ENCODE assay signal across 36 cellular contexts in genomic region chr20:33181482-33182093, GRCh38. TPM values are rescaled to one million over a fixed set of nuclear protein-coding genes. Genes with fewer than 3 reads are reported as not detected.
A peak's percentile ranks its signal among the peaks of the same experiment; 100 is the strongest.
DNase-seq lines count a peak whose midpoint lies in the region; FAIRE-seq and TF ChIP-seq lines count a peak whose summit lies in the region.
"Had no signal": no experiment of that assay in that cellular context is flagged by ENCODE, and none has a peak within 500 bp of the region (broad histone marks: within the 10 kb centered on the region; RNA-seq: fewer than 3 reads in every experiment).

No MANE protein-coding gene starts in this region.

- no peak overlapping the region for H2BK12ac ChIP-seq in H1 (ENCODE audit: low read depth, low read length)

- no peaks in the 10 kb centered on the region for H3K9me3 ChIP-seq in H1 (ENCODE audit: insufficient read depth in 2 of 2, low read depth in 1 of 2, low read length in 1 of 2)
- H3K9me3 ChIP-seq: sigmoid colon, thyroid gland had no signal

- peaks cover 0 to 3% (median 2%) of the 10 kb centered on the region in 4 experiments; a peak in 3 of 7 replicates for H3K4me1 ChIP-seq in H1 (replicated peaks in 1 of 4; ENCODE audit: control insufficient read depth in 3 of 4, insufficient read depth in 4 of 4, low read length in 3 of 4)
- H3K4me1 ChIP-seq: BLaER1 treated with 17β-estradiol and CSF1 and Interleukin-3, amounts not matched to agents 10 nM and 100 nM; left ventricle myocardium inferior; sigmoid colon had no signal

- H3K27me3 Mint-ChIP-seq in progenitor cell of endocrine pancreas: peaks cover 6% of the 10 kb centered on the region

- no peak overlapping the region for H3K14ac ChIP-seq in H1 (ENCODE audit: insufficient read length)

- H4K5ac ChIP-seq in H1 (ENCODE audit: insufficient read length, low read depth, low read length): no peak overlapping the region

- H2BK120ac ChIP-seq in H1 (replicated peaks; ENCODE audit: low read depth, low read length): no peak overlapping the region

- no peak overlapping the region for H3K56ac ChIP-seq in H1 (replicated peaks; ENCODE audit: insufficient read length, low read depth, low read length)

- peak; percentile 33 to 55 for TF ChIP-seq RAD21 in H1 (IDR thresholded peaks at IDR 0.05 in 1 of 2, conservative IDR thresholded peaks at IDR 0.05 in 1 of 2; ENCODE audit: low read depth in 2 of 2, low read length in 2 of 2)

- H3K9ac ChIP-seq in H1 (replicated peaks in 1 of 4; ENCODE audit: extremely low read depth in 1 of 4, low read depth in 3 of 4, low read length in 3 of 4): no peak overlapping the region
- H3K9ac ChIP-seq: BLaER1 treated with 17β-estradiol and CSF1 and Interleukin-3, amounts not matched to agents 10 nM and 100 nM had no signal

- no peak for TF ChIP-seq POLR2A in H1 (IDR thresholded peaks at IDR 0.05; ENCODE audit: control extremely low read depth in 1 of 2, low read depth in 2 of 2, low read length in 2 of 2)

- no peak overlapping the region; the same call in 1 of the 2 replicates for H2BK20ac ChIP-seq in H1 (ENCODE audit: low read length)

- no peak overlapping the region for H3K4me2 ChIP-seq in H1 (ENCODE audit: insufficient read depth in 1 of 2, low read depth in 2 of 2, low read length in 2 of 2)
- H3K4me2 ChIP-seq: BLaER1 treated with 17β-estradiol and CSF1 and Interleukin-3, amounts not matched to agents 10 nM and 100 nM had no signal

- no peak overlapping the region for H3K18ac ChIP-seq in H1 (ENCODE audit: extremely low read depth, low read length)

- H4K8ac ChIP-seq in H1 (ENCODE audit: extremely low read depth, insufficient read depth, low read length): no peak overlapping the region

- H4K20me1 ChIP-seq in H1 (replicated peaks in 1 of 2; ENCODE audit: control insufficient read depth in 1 of 2, insufficient read depth in 2 of 2, low read length in 2 of 2): no peaks in the 10 kb centered on the region
- H4K20me1 ChIP-seq: BLaER1 treated with 17β-estradiol and CSF1 and Interleukin-3, amounts not matched to agents 10 nM and 100 nM had no signal

- no peak overlapping the region for H3K27ac Mint-ChIP-seq in progenitor cell of endocrine pancreas
- H3K27ac Mint-ChIP-seq: mesothelial cell of epicardium, naive B cell had no signal

- H3K27ac ChIP-seq in H1 (ENCODE audit: low read depth, low read length): no peak overlapping the region
- H3K27ac ChIP-seq: BLaER1 treated with 17β-estradiol and CSF1 and Interleukin-3, amounts not matched to agents 10 nM and 100 nM; left ventricle myocardium inferior; sigmoid colon; thyroid gland had no signal

- no peaks in the 10 kb centered on the region for H3K36me3 Mint-ChIP-seq in progenitor cell of endocrine pancreas (ENCODE audit: insufficient read depth)
- H3K36me3 Mint-ChIP-seq: mesothelial cell of epicardium had no signal

- TF ChIP-seq EP300 in H1 (IDR thresholded peaks at IDR 0.05; ENCODE audit: borderline replicate concordance in 1 of 2, low read depth in 2 of 2, low read length in 2 of 2): no peak

- H3K4ac ChIP-seq in H1 (replicated peaks; ENCODE audit: insufficient read length, low read depth, low read length): peak overlapping the region; percentile 53

- H3K4me3 Mint-ChIP-seq in progenitor cell of endocrine pancreas (ENCODE audit: low read depth): no peak overlapping the region
- H3K4me3 Mint-ChIP-seq: activated T-cell treated with anti-CD3 and anti-CD28 coated beads, Interleukin-2, amount 50 U/mL, for 4 hours; mesothelial cell of epicardium; naive B cell had no signal

- H2BK5ac ChIP-seq in H1 (ENCODE audit: low read depth, low read length): no peak overlapping the region

- no peak overlapping the region for H3K23ac ChIP-seq in H1 (ENCODE audit: insufficient read length)

- H3K79me2 ChIP-seq in H1 (ENCODE audit: control insufficient read depth in 1 of 2, insufficient read depth in 2 of 2, low read length in 2 of 2): no peaks in the 10 kb centered on the region

- CTCF ChIA-PET in H1 (lab: Charles Lee; ENCODE audit: partially characterized antibody): interaction anchor here (0.6 to 3.9 kb wide), 11 partner anchors 12 to 605 kb away, joined by 3 to 14 read pairs (median 4); partner anchors contain the start of genes BPIFA2 and BPIFB3

- H2BK15ac ChIP-seq in H1 (ENCODE audit: low read length): no peak overlapping the region

- DNase-seq in HuH-7 (ENCODE audit: low spot score) (peak; percentile 53), H1 (ENCODE audit: low read depth in 1 of 2, low spot score in 2 of 2) (peak in 1 of 2 experiments; percentile 61), progenitor cell of endocrine pancreas (ENCODE audit: low spot score, unreplicated experiment) (no peak), RKO (ENCODE audit: low spot score) (no peak), NCI-H524 treated with DMSO at 0.1 percent for 48 hours (lab: John Stamatoyannopoulos, UW) (no peak), medulla oblongata (ENCODE audit: extremely low spot score) (no peak)
- DNase-seq: activated CD4-positive, CD25-positive, alpha-beta regulatory T cell; activated T-cell treated with anti-CD3 and anti-CD28 coated beads, Interleukin-2, amount 50 U/mL, for 4 hours; central memory CD4-positive, alpha-beta T cell; cortex of kidney; glutamatergic neuron; left ventricle myocardium inferior; MV-4-11; naive B cell; NCI-H146; NCI-H2107; NCI-H446; NCI-H774; occipital lobe; sigmoid colon; stimulated activated CD4-positive, alpha-beta T cell treated with anti-CD3 and anti-CD28 coated beads, Interleukin-4, amount 100 ng/mL, for 1 hour; thyroid gland had no signal

- 70% methylated on average over 1 of the region's 1 CpG; no CpG with 5 or more reads in 1 of the 2 experiments for WGBS in H1 (ENCODE audit: extremely low coverage in 1 of 2, insufficient coverage in 1 of 2, insufficient read length in 1 of 2, insufficient replicate concordance in 2 of 2, low coverage in 1 of 2, low lambda C conversion rate in 2 of 2, missing lambda C conversion rate in 1 of 2), 2 experiments

- peaks cover 6% of the 10 kb centered on the region for H3K9me3 Mint-ChIP-seq in progenitor cell of endocrine pancreas (ENCODE audit: low read depth)
- H3K9me3 Mint-ChIP-seq: activated T-cell treated with anti-CD3 and anti-CD28 coated beads, Interleukin-2, amount 50 U/mL, for 4 hours; mesothelial cell of epicardium had no signal

- POLR2A ChIA-PET in H1 (lab: Charles Lee; ENCODE audit: partially characterized antibody): no interaction called here

- TF ChIP-seq CTCF in GM12873 (IDR thresholded peaks at IDR 0.05; ENCODE audit: insufficient read depth, low read depth, low read length, missing control alignments): peak; percentile 21
- peak; percentile 53 to 77 (median 71) for TF ChIP-seq CTCF in H1 (IDR thresholded peaks at IDR 0.05; ENCODE audit: control extremely low read depth in 1 of 3, insufficient read depth in 1 of 3, low read depth in 1 of 3, low read length in 3 of 3)
- TF ChIP-seq CTCF in progenitor cell of endocrine pancreas (IDR thresholded peaks at IDR 0.05; ENCODE audit: unreplicated experiment): peak; percentile 21

- no peak overlapping the region for H2AK5ac ChIP-seq in H1 (ENCODE audit: low read depth, low read length)

- H3K4me3 ChIP-seq in H1 (ENCODE audit: extremely low read depth in 1 of 4, insufficient read depth in 2 of 4, low read depth in 3 of 4, low read length in 4 of 4): no peak overlapping the region
- H3K4me3 ChIP-seq: BLaER1 treated with 17β-estradiol and CSF1 and Interleukin-3, amounts not matched to agents 10 nM and 100 nM; left ventricle myocardium inferior; sigmoid colon; thyroid gland had no signal

- H3K23me2 ChIP-seq in H1 (ENCODE audit: low read depth, low read length): no peaks in the 10 kb centered on the region

- H4K91ac ChIP-seq in H1 (replicated peaks; ENCODE audit: insufficient read length, low read length): peak overlapping the region; percentile 17

- H3K4me1 Mint-ChIP-seq in progenitor cell of endocrine pancreas (ENCODE audit: low read depth): peaks cover 7% of the 10 kb centered on the region
- H3K4me1 Mint-ChIP-seq: naive B cell had no signal

- H3K36me3 ChIP-seq in H1 (ENCODE audit: control insufficient read depth in 2 of 4, insufficient read depth in 4 of 4, low read length in 3 of 4): no peaks in the 10 kb centered on the region
- H3K36me3 ChIP-seq: BLaER1 treated with 17β-estradiol and CSF1 and Interleukin-3, amounts not matched to agents 10 nM and 100 nM; left ventricle myocardium inferior; sigmoid colon; thyroid gland had no signal

- H3K79me1 ChIP-seq in H1 (ENCODE audit: low read depth, low read length): no peaks in the 10 kb centered on the region

- no peaks in the 10 kb centered on the region for H3K27me3 ChIP-seq in H1 (replicated peaks in 1 of 4; ENCODE audit: control insufficient read depth in 3 of 4, extremely low read depth in 1 of 4, insufficient read depth in 3 of 4, low read length in 3 of 4)
- H3K27me3 ChIP-seq: BLaER1 treated with 17β-estradiol and CSF1 and Interleukin-3, amounts not matched to agents 10 nM and 100 nM; sigmoid colon; thyroid gland had no signal

- no peak overlapping the region for H2AFZ ChIP-seq in H1 (ENCODE audit: low read length)

- no peak for FAIRE-seq in H1 (lab: Jason Lieb, UNC)
- FAIRE-seq: G401.6, GM19239, keratinocyte had no signal

RNA-seq across cellular contexts. Expression of gene BPIFA2, which starts 13.6 kb away (rescaled TPM):
- not detected in 2 replicates for total RNA-seq in H1 (2021; fragmentation: NEBNext Ultra II Directional; extraction: Animal tissue kit (Norgen Biotek cat#: 25700))
- not detected in 2 replicates for polyA plus RNA-seq in H1 (2011; rRNA removed)
- polyA plus RNA-seq in H1 (2011; cell fraction: cytosol; rRNA removed): not detected
- not detected for polyA plus RNA-seq in H1 (2011; cell fraction: nucleus; rRNA removed)
- not detected in 4 replicates for polyA plus RNA-seq in H1 (2012, experiment 1 of 2)
- not detected for polyA plus RNA-seq in H1 (2012, experiment 2 of 2)
- not detected for polyA plus RNA-seq in H1 (2013, experiment 1 of 2)
- polyA plus RNA-seq in H1 (2013, experiment 2 of 2): not detected
- polyA minus RNA-seq in H1 (2011; rRNA and poly(A)+ RNA removed): not detected in 2 replicates
- polyA minus RNA-seq in H1 (2011; cell fraction: cytosol; rRNA and poly(A)+ RNA removed): not detected
- not detected for polyA minus RNA-seq in H1 (2011; cell fraction: nucleus; rRNA and poly(A)+ RNA removed)
- total RNA-seq in progenitor cell of endocrine pancreas: not detected in 2 replicates
- total RNA-seq: activated T-cell treated with anti-CD3 and anti-CD28 coated beads, Interleukin-2, amount 50 U/mL, for 4 hours; fibroblast of villous mesenchyme; H4; left ventricle myocardium inferior; LHCN-M2; mesothelial cell of epicardium; occipital lobe; pulmonary artery endothelial cell; RPMI7951; sigmoid colon; T-helper 1 cell treated with Interleukin-12 subunit alpha and Interleukin-12 subunit beta and Interleukin-4 antibody, amounts not matched to agents 30 ng/mL and 1 ng/mL, for 36 hours; thyroid gland had no signal
- polyA plus RNA-seq: adipose tissue, esophagus, keratinocyte had no signal

RNA-seq across cellular contexts. Expression of gene BPIFA3, which starts 35.6 kb away (rescaled TPM):
- not detected in 2 replicates for total RNA-seq in H1 (2021; fragmentation: NEBNext Ultra II Directional; extraction: Animal tissue kit (Norgen Biotek cat#: 25700))
- not detected in 2 replicates for polyA plus RNA-seq in H1 (2011; rRNA removed)
- not detected for polyA plus RNA-seq in H1 (2011; cell fraction: cytosol; rRNA removed)
- not detected for polyA plus RNA-seq in H1 (2011; cell fraction: nucleus; rRNA removed)
- polyA plus RNA-seq in H1 (2012, experiment 1 of 2): not detected in 4 replicates
- polyA plus RNA-seq in H1 (2012, experiment 2 of 2): not detected
- not detected for polyA plus RNA-seq in H1 (2013, experiment 1 of 2)
- polyA plus RNA-seq in H1 (2013, experiment 2 of 2): not detected
- polyA minus RNA-seq in H1 (2011; rRNA and poly(A)+ RNA removed): not detected in 2 replicates
- not detected for polyA minus RNA-seq in H1 (2011; cell fraction: cytosol; rRNA and poly(A)+ RNA removed)
- polyA minus RNA-seq in H1 (2011; cell fraction: nucleus; rRNA and poly(A)+ RNA removed): not detected
- total RNA-seq in progenitor cell of endocrine pancreas: not detected in 2 replicates
- total RNA-seq: activated T-cell treated with anti-CD3 and anti-CD28 coated beads, Interleukin-2, amount 50 U/mL, for 4 hours; fibroblast of villous mesenchyme; H4; left ventricle myocardium inferior; LHCN-M2; mesothelial cell of epicardium; occipital lobe; pulmonary artery endothelial cell; RPMI7951; sigmoid colon; T-helper 1 cell treated with Interleukin-12 subunit alpha and Interleukin-12 subunit beta and Interleukin-4 antibody, amounts not matched to agents 30 ng/mL and 1 ng/mL, for 36 hours; thyroid gland had no signal
- polyA plus RNA-seq: adipose tissue, esophagus, keratinocyte, sigmoid colon had no signal

RNA-seq across cellular contexts. Expression of gene BPIFA1, which starts 54.2 kb away (rescaled TPM):
- total RNA-seq in H1 (2021; fragmentation: NEBNext Ultra II Directional; extraction: Animal tissue kit (Norgen Biotek cat#: 25700)): not detected in 2 replicates
- polyA plus RNA-seq in H1 (2011; rRNA removed): not detected in 2 replicates
- polyA plus RNA-seq in H1 (2011; cell fraction: cytosol; rRNA removed): not detected
- polyA plus RNA-seq in H1 (2011; cell fraction: nucleus; rRNA removed): not detected
- polyA plus RNA-seq in H1 (2012, experiment 1 of 2): not detected in 4 replicates
- not detected for polyA plus RNA-seq in H1 (2012, experiment 2 of 2)
- polyA plus RNA-seq in H1 (2013, experiment 1 of 2): not detected
- polyA plus RNA-seq in H1 (2013, experiment 2 of 2): not detected
- polyA minus RNA-seq in H1 (2011; rRNA and poly(A)+ RNA removed): not detected in 2 replicates
- polyA minus RNA-seq in H1 (2011; cell fraction: cytosol; rRNA and poly(A)+ RNA removed): not detected
- not detected for polyA minus RNA-seq in H1 (2011; cell fraction: nucleus; rRNA and poly(A)+ RNA removed)
- total RNA-seq in progenitor cell of endocrine pancreas: not detected in 2 replicates
- total RNA-seq: activated T-cell treated with anti-CD3 and anti-CD28 coated beads, Interleukin-2, amount 50 U/mL, for 4 hours; fibroblast of villous mesenchyme; H4; left ventricle myocardium inferior; LHCN-M2; mesothelial cell of epicardium; occipital lobe; pulmonary artery endothelial cell; RPMI7951; sigmoid colon; T-helper 1 cell treated with Interleukin-12 subunit alpha and Interleukin-12 subunit beta and Interleukin-4 antibody, amounts not matched to agents 30 ng/mL and 1 ng/mL, for 36 hours; thyroid gland had no signal
- polyA plus RNA-seq: adipose tissue, esophagus, keratinocyte, sigmoid colon had no signal

Comparison
In these comparisons a context has a peak if more than half of its experiments do, and no peak if none do; other contexts are left out.
1. CTCF ChIP-seq: peak in every context shown above with its lines; median percentile 71 in H1; 21 in GM12873; 21 in progenitor cell of endocrine pancreas.